13 cellular contexts compared by ENCODE assay signal in genomic region chr15:28819019-28819929, GRCh38. TPM values are rescaled to one million over a fixed set of nuclear protein-coding genes. Genes with fewer than 3 reads are reported as not detected.
DNase-seq lines count a peak whose midpoint lies in the region; ATAC-seq and TF ChIP-seq lines count a peak whose summit lies in the region.
"Not testable (repeated sequence)": the region's sequence is repeated elsewhere in the genome, so short reads cannot be mapped to it uniquely, and the experiment has no call there.
"Had no signal": no experiment of that assay in that cellular context is flagged by ENCODE, and none has a peak within 500 bp of the region (broad histone marks: within the 10 kb centered on the region; RNA-seq: fewer than 3 reads in every experiment).

No MANE protein-coding gene starts in this region.

- H3K36me3 Mint-ChIP-seq in CD8-positive, alpha-beta T cell; activated T-helper 1 cell treated with anti-CD3 and anti-CD28 coated beads, Interleukin-12 subunit alpha, Interleukin-12 subunit beta, Interleukin-2, Interleukin-4 antibody, amounts not matched to agents 30 ng/mL and 10 ng/mL and 1 ng/mL, durations not matched to agents 14 hours and 24 hours and 36 hours (ENCODE audit: low read depth); mesothelial cell of epicardium; stimulated activated effector memory CD8-positive, alpha-beta T cell treated with anti-CD3 and anti-CD28 coated beads, Interleukin-12 subunit alpha, Interleukin-12 subunit beta, amount 100 ng/mL, for 72 hours: not testable (repeated sequence)

- H3K9me3 Mint-ChIP-seq in CD8-positive, alpha-beta T cell; activated T-helper 1 cell treated with anti-CD3 and anti-CD28 coated beads, Interleukin-12 subunit alpha, Interleukin-12 subunit beta, Interleukin-2, Interleukin-4 antibody, amounts not matched to agents 30 ng/mL and 10 ng/mL and 1 ng/mL, durations not matched to agents 14 hours and 24 hours and 36 hours; mesothelial cell of epicardium; stimulated activated effector memory CD8-positive, alpha-beta T cell treated with anti-CD3 and anti-CD28 coated beads, Interleukin-12 subunit alpha, Interleukin-12 subunit beta, amount 100 ng/mL, for 72 hours: not testable (repeated sequence)

- TF ChIP-seq CTCF in CD8-positive, alpha-beta T cell (IDR thresholded peaks at IDR 0.05); LNCaP clone FGC (IDR thresholded peaks at IDR 0.05; ENCODE audit: control insufficient read depth, extremely low read depth, insufficient read depth); mammary epithelial cell (conservative IDR thresholded peaks at IDR 0.05 in 1 of 2, IDR thresholded peaks at IDR 0.05 in 1 of 2; ENCODE audit: extremely low read depth in 1 of 2, insufficient read depth in 1 of 2, low read depth in 1 of 2, low read length in 2 of 2); foreskin fibroblast (IDR thresholded peaks at IDR 0.05; ENCODE audit: low read depth, low read length); mesothelial cell of epicardium (IDR thresholded peaks at IDR 0.05; ENCODE audit: unreplicated experiment): not testable (repeated sequence)

- H3K36me3 ChIP-seq in CD8-positive, alpha-beta T cell (ENCODE audit: insufficient read depth, low read length); mammary epithelial cell (ENCODE audit: insufficient read depth, low read length): not testable (repeated sequence)

- H3K27me3 ChIP-seq in CD8-positive, alpha-beta T cell (ENCODE audit: insufficient read depth, low read length); mammary epithelial cell (ENCODE audit: insufficient read depth, low read length): not testable (repeated sequence)

- H2AFZ ChIP-seq in mammary epithelial cell (ENCODE audit: low read depth, low read length): not testable (repeated sequence)

- H3K27me3 Mint-ChIP-seq in CD8-positive, alpha-beta T cell (ENCODE audit: low read depth); activated T-helper 1 cell treated with anti-CD3 and anti-CD28 coated beads, Interleukin-12 subunit alpha, Interleukin-12 subunit beta, Interleukin-2, Interleukin-4 antibody, amounts not matched to agents 30 ng/mL and 10 ng/mL and 1 ng/mL, durations not matched to agents 14 hours and 24 hours and 36 hours (ENCODE audit: insufficient read depth); mesothelial cell of epicardium (ENCODE audit: low read depth): not testable (repeated sequence)

- not testable (repeated sequence) for H3K4me3 ChIP-seq in CD8-positive, alpha-beta T cell (ENCODE audit: low read depth, low read length); LNCaP clone FGC (ENCODE audit: low read depth, low read length); mammary epithelial cell (replicated peaks in 1 of 3; ENCODE audit: insufficient read depth in 1 of 3, low read depth in 2 of 3, low read length in 3 of 3); foreskin fibroblast (ENCODE audit: low read depth in 1 of 2, low read length in 2 of 2)

- not testable (repeated sequence) for H3K4me1 ChIP-seq in CD8-positive, alpha-beta T cell (ENCODE audit: insufficient read depth, low read length); mammary epithelial cell (ENCODE audit: insufficient read depth, low read length)

- dilution Hi-C loops in mammary epithelial cell (cut with HindIII; ENCODE audit: low sequenced_read_pairs): not testable (repeated sequence)

- H3K79me2 ChIP-seq in mammary epithelial cell (ENCODE audit: insufficient read depth, low read length): not testable (repeated sequence)

- peak overlapping the region; percentile 69 for H3K4me3 Mint-ChIP-seq in CD8-positive, alpha-beta T cell
- peak overlapping the region; percentile 12 for H3K4me3 Mint-ChIP-seq in activated T-helper 1 cell treated with anti-CD3 and anti-CD28 coated beads, Interleukin-12 subunit alpha, Interleukin-12 subunit beta, Interleukin-2, Interleukin-4 antibody, amounts not matched to agents 30 ng/mL and 10 ng/mL and 1 ng/mL, durations not matched to agents 14 hours and 24 hours and 36 hours
- H3K4me3 Mint-ChIP-seq in mesothelial cell of epicardium; stimulated activated effector memory CD8-positive, alpha-beta T cell treated with anti-CD3 and anti-CD28 coated beads, Interleukin-12 subunit alpha, Interleukin-12 subunit beta, amount 100 ng/mL, for 72 hours: not testable (repeated sequence)

- POLR2A ChIA-PET in CD8-positive, alpha-beta T cell (lab: Charles Lee): not testable (repeated sequence)

- peak; percentile 88 for ATAC-seq in CD8-positive, alpha-beta T cell
- ATAC-seq in SK-N-SH treated with all-trans-retinoic acid at 6 μM for 48 hours: peak; percentile 88
- ATAC-seq in stimulated activated effector memory CD8-positive, alpha-beta T cell treated with anti-CD3 and anti-CD28 coated beads, Interleukin-12 subunit alpha, Interleukin-12 subunit beta, amount 100 ng/mL, for 72 hours: peak; percentile 76

- H3K27ac ChIP-seq in CD8-positive, alpha-beta T cell (ENCODE audit: low read depth, low read length); mammary epithelial cell (ENCODE audit: insufficient read depth, low read depth, low read length): not testable (repeated sequence)

- not testable (repeated sequence) for H3K4me2 ChIP-seq in mammary epithelial cell (ENCODE audit: insufficient read depth, low read depth, low read length)

- intact Hi-C loops in CD8-positive, alpha-beta T cell (cut with DNase I, micrococcal nuclease); activated T-helper 1 cell treated with anti-CD3 and anti-CD28 coated beads, Interleukin-12 subunit alpha, Interleukin-12 subunit beta, Interleukin-2, Interleukin-4 antibody, amounts not matched to agents 30 ng/mL and 10 ng/mL and 1 ng/mL, durations not matched to agents 14 hours and 24 hours and 36 hours (cut with micrococcal nuclease); mammary epithelial cell (cut with micrococcal nuclease): not testable (repeated sequence)

- DNase-seq in CD8-positive, alpha-beta T cell: peak in 2 of 7 experiments; percentile 2 to 26
- DNase-seq in LNCaP clone FGC (ENCODE audit: low read depth) (peak; percentile 3), mammary epithelial cell (peak; percentile 2), foreskin fibroblast (peak; percentile 18 to 61)
- not testable (repeated sequence) for DNase-seq in activated T-helper 1 cell treated with anti-CD3 and anti-CD28 coated beads, Interleukin-12 subunit alpha, Interleukin-12 subunit beta, Interleukin-2, Interleukin-4 antibody, amounts not matched to agents 30 ng/mL and 10 ng/mL and 1 ng/mL, durations not matched to agents 14 hours and 24 hours and 36 hours (ENCODE audit: low spot score); mesothelial cell of epicardium (ENCODE audit: low spot score in 2 of 2, unreplicated experiment in 2 of 2); stimulated activated effector memory CD8-positive, alpha-beta T cell treated with anti-CD3 and anti-CD28 coated beads, Interleukin-12 subunit alpha, Interleukin-12 subunit beta, amount 100 ng/mL, for 72 hours (ENCODE audit: low spot score in 2 of 2)

- H3K9me3 ChIP-seq in CD8-positive, alpha-beta T cell (ENCODE audit: low read length); mammary epithelial cell (replicated peaks; ENCODE audit: insufficient read depth, low read length): not testable (repeated sequence)

- in situ Hi-C loops in mammary epithelial cell (cut with MboI; ENCODE audit: low sequenced_read_pairs in 2 of 2): not testable (repeated sequence)

- H3K4me1 Mint-ChIP-seq in CD8-positive, alpha-beta T cell (ENCODE audit: low read depth); activated T-helper 1 cell treated with anti-CD3 and anti-CD28 coated beads, Interleukin-12 subunit alpha, Interleukin-12 subunit beta, Interleukin-2, Interleukin-4 antibody, amounts not matched to agents 30 ng/mL and 10 ng/mL and 1 ng/mL, durations not matched to agents 14 hours and 24 hours and 36 hours (ENCODE audit: low read depth); stimulated activated effector memory CD8-positive, alpha-beta T cell treated with anti-CD3 and anti-CD28 coated beads, Interleukin-12 subunit alpha, Interleukin-12 subunit beta, amount 100 ng/mL, for 72 hours: not testable (repeated sequence)
- H3K4me1 Mint-ChIP-seq in mesothelial cell of epicardium: peaks cover 14% of the 10 kb centered on the region

- not testable (repeated sequence) for H3K9ac ChIP-seq in mammary epithelial cell (ENCODE audit: insufficient read depth, low read length)

- CTCF ChIA-PET in CD8-positive, alpha-beta T cell (lab: Charles Lee); mammary epithelial cell (lab: Charles Lee; ENCODE audit: low non-redundant PET): not testable (repeated sequence)

- H4K20me1 ChIP-seq in mammary epithelial cell (ENCODE audit: insufficient read depth, low read length): not testable (repeated sequence)

- BruUV-seq in mammary epithelial cell (replicated peaks; lab: Mats Ljungman, UMichigan): not testable (repeated sequence)

- 77% methylated on average over 9 of the region's 15 CpGs for WGBS in mammary epithelial cell (ENCODE audit: low coverage, missing lambda C conversion rate)

- peak overlapping the region; percentile 53 for H3K27ac Mint-ChIP-seq in CD8-positive, alpha-beta T cell
- H3K27ac Mint-ChIP-seq in activated T-helper 1 cell treated with anti-CD3 and anti-CD28 coated beads, Interleukin-12 subunit alpha, Interleukin-12 subunit beta, Interleukin-2, Interleukin-4 antibody, amounts not matched to agents 30 ng/mL and 10 ng/mL and 1 ng/mL, durations not matched to agents 14 hours and 24 hours and 36 hours; stimulated activated effector memory CD8-positive, alpha-beta T cell treated with anti-CD3 and anti-CD28 coated beads, Interleukin-12 subunit alpha, Interleukin-12 subunit beta, amount 100 ng/mL, for 72 hours: not testable (repeated sequence)
- H3K27ac Mint-ChIP-seq in mesothelial cell of epicardium: peak overlapping the region; percentile 35

RNA-seq across cellular contexts. Expression of gene GOLGA6L7, which starts 29.2 kb away (rescaled TPM):
- total RNA-seq in CD8-positive, alpha-beta T cell: not detected
- not detected in 2 replicates for total RNA-seq in activated T-helper 1 cell treated with anti-CD3 and anti-CD28 coated beads, Interleukin-12 subunit alpha, Interleukin-12 subunit beta, Interleukin-2, Interleukin-4 antibody, amounts not matched to agents 30 ng/mL and 10 ng/mL and 1 ng/mL, durations not matched to agents 14 hours and 24 hours and 36 hours
- total RNA-seq in mammary epithelial cell: not detected
- not detected for polyA plus RNA-seq in mammary epithelial cell
- not detected for polyA minus RNA-seq in mammary epithelial cell
- total RNA-seq in mesothelial cell of epicardium: not detected in 3 replicates
- total RNA-seq: H7, kidney, mucosa of gallbladder, spleen, uterus had no signal
- polyA plus RNA-seq: spleen had no signal
